1 cellular context compared by ENCODE assay signal in the genomic region with DNA sequence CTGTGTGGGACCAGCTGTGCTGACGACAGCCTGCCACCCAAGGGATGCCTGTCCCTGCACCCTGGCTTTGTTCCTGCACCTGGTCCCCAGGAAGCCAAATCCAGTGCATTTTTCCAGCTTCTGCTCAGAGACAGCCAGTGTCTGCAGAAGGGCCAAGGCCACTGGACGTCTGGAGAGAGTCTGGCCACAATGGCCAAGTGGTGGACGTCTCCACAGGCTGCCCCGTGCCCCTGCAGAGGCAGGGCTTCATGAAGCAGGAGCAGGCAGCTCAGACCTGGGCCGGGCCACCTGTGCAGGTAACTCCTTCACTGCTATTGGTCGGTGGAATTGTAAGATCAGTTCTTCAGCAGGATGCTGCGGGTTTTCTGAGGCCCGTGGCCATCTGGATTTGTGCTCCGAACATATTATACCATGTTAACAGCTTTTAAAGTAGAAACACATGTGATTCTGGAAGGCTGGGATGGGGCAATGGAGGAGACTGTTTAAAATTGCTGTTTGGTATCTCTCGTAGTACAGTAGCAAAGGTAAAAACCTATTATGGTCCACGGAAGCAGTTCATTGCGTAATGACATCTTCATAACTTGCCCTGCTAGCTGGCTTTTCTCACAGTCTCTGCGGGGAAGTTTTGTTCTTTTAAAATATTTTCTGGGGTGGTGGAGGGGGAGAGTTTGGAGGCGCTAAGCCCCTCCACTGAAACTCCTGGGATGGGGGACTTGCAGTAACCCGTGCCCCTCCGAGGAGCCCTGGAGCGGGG.
TF ChIP-seq lines count a peak whose summit lies in the region.

No MANE protein-coding gene starts in this region.

TF ChIP-seq in HepG2, 621 proteins besides CTCF, POLR2A, EP300 and RAD21 (continued from another document and continues in another):
- TF ChIP-seq ZFP41 (CRISPR knock-in tag; IDR thresholded peaks at IDR 0.05; ENCODE audit: borderline replicate concordance), result 0 out of 2 replicates have a peak, but pooled peaks have one; percentile 35
- peak; percentile 26; the same call in 1 of the 2 replicates for TF ChIP-seq FOXO1 (CRISPR knock-in tag; IDR thresholded peaks at IDR 0.05)
- no peak for TF ChIP-seq GTF3A (CRISPR knock-in tag; conservative IDR thresholded peaks at IDR 0.05)
- no peak for TF ChIP-seq JARID2 (CRISPR knock-in tag; IDR thresholded peaks at IDR 0.05; ENCODE audit: insufficient replicate concordance)
- TF ChIP-seq HOXA3 (CRISPR knock-in tag; IDR thresholded peaks at IDR 0.05), result peak; percentile 34
- TF ChIP-seq ZNF768 (CRISPR knock-in tag; IDR thresholded peaks at IDR 0.05), result peak; percentile 88
- TF ChIP-seq, protein P1, sequence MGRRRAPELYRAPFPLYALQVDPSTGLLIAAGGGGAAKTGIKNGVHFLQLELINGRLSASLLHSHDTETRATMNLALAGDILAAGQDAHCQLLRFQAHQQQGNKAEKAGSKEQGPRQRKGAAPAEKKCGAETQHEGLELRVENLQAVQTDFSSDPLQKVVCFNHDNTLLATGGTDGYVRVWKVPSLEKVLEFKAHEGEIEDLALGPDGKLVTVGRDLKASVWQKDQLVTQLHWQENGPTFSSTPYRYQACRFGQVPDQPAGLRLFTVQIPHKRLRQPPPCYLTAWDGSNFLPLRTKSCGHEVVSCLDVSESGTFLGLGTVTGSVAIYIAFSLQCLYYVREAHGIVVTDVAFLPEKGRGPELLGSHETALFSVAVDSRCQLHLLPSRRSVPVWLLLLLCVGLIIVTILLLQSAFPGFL (CRISPR knock-in tag; IDR thresholded peaks at IDR 0.05), result 0 out of 2 replicates have a peak, but pooled peaks have one; percentile 58
- TF ChIP-seq, protein P2, sequence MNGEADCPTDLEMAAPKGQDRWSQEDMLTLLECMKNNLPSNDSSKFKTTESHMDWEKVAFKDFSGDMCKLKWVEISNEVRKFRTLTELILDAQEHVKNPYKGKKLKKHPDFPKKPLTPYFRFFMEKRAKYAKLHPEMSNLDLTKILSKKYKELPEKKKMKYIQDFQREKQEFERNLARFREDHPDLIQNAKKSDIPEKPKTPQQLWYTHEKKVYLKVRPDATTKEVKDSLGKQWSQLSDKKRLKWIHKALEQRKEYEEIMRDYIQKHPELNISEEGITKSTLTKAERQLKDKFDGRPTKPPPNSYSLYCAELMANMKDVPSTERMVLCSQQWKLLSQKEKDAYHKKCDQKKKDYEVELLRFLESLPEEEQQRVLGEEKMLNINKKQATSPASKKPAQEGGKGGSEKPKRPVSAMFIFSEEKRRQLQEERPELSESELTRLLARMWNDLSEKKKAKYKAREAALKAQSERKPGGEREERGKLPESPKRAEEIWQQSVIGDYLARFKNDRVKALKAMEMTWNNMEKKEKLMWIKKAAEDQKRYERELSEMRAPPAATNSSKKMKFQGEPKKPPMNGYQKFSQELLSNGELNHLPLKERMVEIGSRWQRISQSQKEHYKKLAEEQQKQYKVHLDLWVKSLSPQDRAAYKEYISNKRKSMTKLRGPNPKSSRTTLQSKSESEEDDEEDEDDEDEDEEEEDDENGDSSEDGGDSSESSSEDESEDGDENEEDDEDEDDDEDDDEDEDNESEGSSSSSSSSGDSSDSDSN (CRISPR knock-in tag; IDR thresholded peaks at IDR 0.05), result peak; percentile 16; the same call in 1 of the 2 replicates
- TF ChIP-seq SMARCC2 (IDR thresholded peaks at IDR 0.05), result no peak
- TF ChIP-seq RFX5 (IDR thresholded peaks at IDR 0.05; ENCODE audit: low read depth, low read length), result no peak
- peak; percentile 4; the same call in 1 of the 2 replicates for TF ChIP-seq ZNF776 (CRISPR knock-in tag; IDR thresholded peaks at IDR 0.05)
- TF ChIP-seq, protein P3, sequence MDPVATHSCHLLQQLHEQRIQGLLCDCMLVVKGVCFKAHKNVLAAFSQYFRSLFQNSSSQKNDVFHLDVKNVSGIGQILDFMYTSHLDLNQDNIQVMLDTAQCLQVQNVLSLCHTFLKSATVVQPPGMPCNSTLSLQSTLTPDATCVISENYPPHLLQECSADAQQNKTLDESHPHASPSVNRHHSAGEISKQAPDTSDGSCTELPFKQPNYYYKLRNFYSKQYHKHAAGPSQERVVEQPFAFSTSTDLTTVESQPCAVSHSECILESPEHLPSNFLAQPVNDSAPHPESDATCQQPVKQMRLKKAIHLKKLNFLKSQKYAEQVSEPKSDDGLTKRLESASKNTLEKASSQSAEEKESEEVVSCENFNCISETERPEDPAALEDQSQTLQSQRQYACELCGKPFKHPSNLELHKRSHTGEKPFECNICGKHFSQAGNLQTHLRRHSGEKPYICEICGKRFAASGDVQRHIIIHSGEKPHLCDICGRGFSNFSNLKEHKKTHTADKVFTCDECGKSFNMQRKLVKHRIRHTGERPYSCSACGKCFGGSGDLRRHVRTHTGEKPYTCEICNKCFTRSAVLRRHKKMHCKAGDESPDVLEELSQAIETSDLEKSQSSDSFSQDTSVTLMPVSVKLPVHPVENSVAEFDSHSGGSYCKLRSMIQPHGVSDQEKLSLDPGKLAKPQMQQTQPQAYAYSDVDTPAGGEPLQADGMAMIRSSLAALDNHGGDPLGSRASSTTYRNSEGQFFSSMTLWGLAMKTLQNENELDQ (CRISPR knock-in tag; IDR thresholded peaks at IDR 0.05; ENCODE audit: borderline replicate concordance), result peak; percentile 26; the same call in 1 of the 2 replicates
- 0 out of 2 replicates have a peak, but pooled peaks have one; percentile 45 for TF ChIP-seq ZNF20 (CRISPR knock-in tag; IDR thresholded peaks at IDR 0.05)
- TF ChIP-seq ETV5 (CRISPR knock-in tag; IDR thresholded peaks at IDR 0.05; ENCODE audit: borderline replicate concordance), result peak; percentile 4; the same call in 1 of the 2 replicates
- TF ChIP-seq ZNF558 (CRISPR knock-in tag; IDR thresholded peaks at IDR 0.05; ENCODE audit: borderline replicate concordance), result 0 out of 2 replicates have a peak, but pooled peaks have one; percentile 27
- TF ChIP-seq MED8 (CRISPR knock-in tag; IDR thresholded peaks at IDR 0.05; ENCODE audit: insufficient replicate concordance), result no peak
- TF ChIP-seq, protein P4, sequence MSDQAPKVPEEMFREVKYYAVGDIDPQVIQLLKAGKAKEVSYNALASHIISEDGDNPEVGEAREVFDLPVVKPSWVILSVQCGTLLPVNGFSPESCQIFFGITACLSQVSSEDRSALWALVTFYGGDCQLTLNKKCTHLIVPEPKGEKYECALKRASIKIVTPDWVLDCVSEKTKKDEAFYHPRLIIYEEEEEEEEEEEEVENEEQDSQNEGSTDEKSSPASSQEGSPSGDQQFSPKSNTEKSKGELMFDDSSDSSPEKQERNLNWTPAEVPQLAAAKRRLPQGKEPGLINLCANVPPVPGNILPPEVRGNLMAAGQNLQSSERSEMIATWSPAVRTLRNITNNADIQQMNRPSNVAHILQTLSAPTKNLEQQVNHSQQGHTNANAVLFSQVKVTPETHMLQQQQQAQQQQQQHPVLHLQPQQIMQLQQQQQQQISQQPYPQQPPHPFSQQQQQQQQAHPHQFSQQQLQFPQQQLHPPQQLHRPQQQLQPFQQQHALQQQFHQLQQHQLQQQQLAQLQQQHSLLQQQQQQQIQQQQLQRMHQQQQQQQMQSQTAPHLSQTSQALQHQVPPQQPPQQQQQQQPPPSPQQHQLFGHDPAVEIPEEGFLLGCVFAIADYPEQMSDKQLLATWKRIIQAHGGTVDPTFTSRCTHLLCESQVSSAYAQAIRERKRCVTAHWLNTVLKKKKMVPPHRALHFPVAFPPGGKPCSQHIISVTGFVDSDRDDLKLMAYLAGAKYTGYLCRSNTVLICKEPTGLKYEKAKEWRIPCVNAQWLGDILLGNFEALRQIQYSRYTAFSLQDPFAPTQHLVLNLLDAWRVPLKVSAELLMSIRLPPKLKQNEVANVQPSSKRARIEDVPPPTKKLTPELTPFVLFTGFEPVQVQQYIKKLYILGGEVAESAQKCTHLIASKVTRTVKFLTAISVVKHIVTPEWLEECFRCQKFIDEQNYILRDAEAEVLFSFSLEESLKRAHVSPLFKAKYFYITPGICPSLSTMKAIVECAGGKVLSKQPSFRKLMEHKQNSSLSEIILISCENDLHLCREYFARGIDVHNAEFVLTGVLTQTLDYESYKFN (CRISPR knock-in tag; conservative IDR thresholded peaks at IDR 0.05), result peak; percentile 39
- no peak; the same call in 1 of the 2 replicates for TF ChIP-seq ZBTB38 (CRISPR knock-in tag; IDR thresholded peaks at IDR 0.05)
- peak; percentile 40; the same call in 1 of the 2 replicates for TF ChIP-seq ZNF232 (CRISPR knock-in tag; IDR thresholded peaks at IDR 0.05; ENCODE audit: borderline replicate concordance)
- TF ChIP-seq ZSCAN30 (CRISPR knock-in tag; IDR thresholded peaks at IDR 0.05), result no peak
- no peak for TF ChIP-seq MBD4 (IDR thresholded peaks at IDR 0.05; ENCODE audit: borderline replicate concordance, low read length)
- TF ChIP-seq, protein P5, sequence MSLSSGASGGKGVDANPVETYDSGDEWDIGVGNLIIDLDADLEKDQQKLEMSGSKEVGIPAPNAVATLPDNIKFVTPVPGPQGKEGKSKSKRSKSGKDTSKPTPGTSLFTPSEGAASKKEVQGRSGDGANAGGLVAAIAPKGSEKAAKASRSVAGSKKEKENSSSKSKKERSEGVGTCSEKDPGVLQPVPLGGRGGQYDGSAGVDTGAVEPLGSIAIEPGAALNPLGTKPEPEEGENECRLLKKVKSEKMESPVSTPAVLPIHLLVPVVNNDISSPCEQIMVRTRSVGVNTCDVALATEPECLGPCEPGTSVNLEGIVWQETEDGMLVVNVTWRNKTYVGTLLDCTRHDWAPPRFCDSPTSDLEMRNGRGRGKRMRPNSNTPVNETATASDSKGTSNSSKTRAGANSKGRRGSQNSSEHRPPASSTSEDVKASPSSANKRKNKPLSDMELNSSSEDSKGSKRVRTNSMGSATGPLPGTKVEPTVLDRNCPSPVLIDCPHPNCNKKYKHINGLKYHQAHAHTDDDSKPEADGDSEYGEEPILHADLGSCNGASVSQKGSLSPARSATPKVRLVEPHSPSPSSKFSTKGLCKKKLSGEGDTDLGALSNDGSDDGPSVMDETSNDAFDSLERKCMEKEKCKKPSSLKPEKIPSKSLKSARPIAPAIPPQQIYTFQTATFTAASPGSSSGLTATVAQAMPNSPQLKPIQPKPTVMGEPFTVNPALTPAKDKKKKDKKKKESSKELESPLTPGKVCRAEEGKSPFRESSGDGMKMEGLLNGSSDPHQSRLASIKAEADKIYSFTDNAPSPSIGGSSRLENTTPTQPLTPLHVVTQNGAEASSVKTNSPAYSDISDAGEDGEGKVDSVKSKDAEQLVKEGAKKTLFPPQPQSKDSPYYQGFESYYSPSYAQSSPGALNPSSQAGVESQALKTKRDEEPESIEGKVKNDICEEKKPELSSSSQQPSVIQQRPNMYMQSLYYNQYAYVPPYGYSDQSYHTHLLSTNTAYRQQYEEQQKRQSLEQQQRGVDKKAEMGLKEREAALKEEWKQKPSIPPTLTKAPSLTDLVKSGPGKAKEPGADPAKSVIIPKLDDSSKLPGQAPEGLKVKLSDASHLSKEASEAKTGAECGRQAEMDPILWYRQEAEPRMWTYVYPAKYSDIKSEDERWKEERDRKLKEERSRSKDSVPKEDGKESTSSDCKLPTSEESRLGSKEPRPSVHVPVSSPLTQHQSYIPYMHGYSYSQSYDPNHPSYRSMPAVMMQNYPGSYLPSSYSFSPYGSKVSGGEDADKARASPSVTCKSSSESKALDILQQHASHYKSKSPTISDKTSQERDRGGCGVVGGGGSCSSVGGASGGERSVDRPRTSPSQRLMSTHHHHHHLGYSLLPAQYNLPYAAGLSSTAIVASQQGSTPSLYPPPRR (CRISPR knock-in tag; IDR thresholded peaks at IDR 0.05; ENCODE audit: borderline replicate concordance), result 0 out of 2 replicates have a peak, but pooled peaks have one; percentile 35
- peak; percentile 96 for TF ChIP-seq CEBPG (CRISPR knock-in tag; IDR thresholded peaks at IDR 0.05)
- no peak for TF ChIP-seq ZFX (CRISPR knock-in tag; IDR thresholded peaks at IDR 0.05; ENCODE audit: low read depth)
- TF ChIP-seq, protein P6, sequence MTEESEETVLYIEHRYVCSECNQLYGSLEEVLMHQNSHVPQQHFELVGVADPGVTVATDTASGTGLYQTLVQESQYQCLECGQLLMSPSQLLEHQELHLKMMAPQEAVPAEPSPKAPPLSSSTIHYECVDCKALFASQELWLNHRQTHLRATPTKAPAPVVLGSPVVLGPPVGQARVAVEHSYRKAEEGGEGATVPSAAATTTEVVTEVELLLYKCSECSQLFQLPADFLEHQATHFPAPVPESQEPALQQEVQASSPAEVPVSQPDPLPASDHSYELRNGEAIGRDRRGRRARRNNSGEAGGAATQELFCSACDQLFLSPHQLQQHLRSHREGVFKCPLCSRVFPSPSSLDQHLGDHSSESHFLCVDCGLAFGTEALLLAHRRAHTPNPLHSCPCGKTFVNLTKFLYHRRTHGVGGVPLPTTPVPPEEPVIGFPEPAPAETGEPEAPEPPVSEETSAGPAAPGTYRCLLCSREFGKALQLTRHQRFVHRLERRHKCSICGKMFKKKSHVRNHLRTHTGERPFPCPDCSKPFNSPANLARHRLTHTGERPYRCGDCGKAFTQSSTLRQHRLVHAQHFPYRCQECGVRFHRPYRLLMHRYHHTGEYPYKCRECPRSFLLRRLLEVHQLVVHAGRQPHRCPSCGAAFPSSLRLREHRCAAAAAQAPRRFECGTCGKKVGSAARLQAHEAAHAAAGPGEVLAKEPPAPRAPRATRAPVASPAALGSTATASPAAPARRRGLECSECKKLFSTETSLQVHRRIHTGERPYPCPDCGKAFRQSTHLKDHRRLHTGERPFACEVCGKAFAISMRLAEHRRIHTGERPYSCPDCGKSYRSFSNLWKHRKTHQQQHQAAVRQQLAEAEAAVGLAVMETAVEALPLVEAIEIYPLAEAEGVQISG (CRISPR knock-in tag; IDR thresholded peaks at IDR 0.05), result peak; percentile 54
- TF ChIP-seq ZNF883 (CRISPR knock-in tag; IDR thresholded peaks at IDR 0.05; ENCODE audit: not compliant biosample characterization), result peak; percentile 53
- peak; percentile 34; the same call in 1 of the 2 replicates for TF ChIP-seq HOXD1 (CRISPR knock-in tag; IDR thresholded peaks at IDR 0.05)
- peak; percentile 32; the same call in 1 of the 2 replicates for TF ChIP-seq ARNTL (CRISPR knock-in tag; IDR thresholded peaks at IDR 0.05)
- peak; percentile 28; the same call in 1 of the 2 replicates for TF ChIP-seq ISL2 (CRISPR knock-in tag; IDR thresholded peaks at IDR 0.05)
- TF ChIP-seq PRPF4 (IDR thresholded peaks at IDR 0.05; ENCODE audit: low read depth, low read length, poor library complexity, severe bottlenecking), result peak; percentile 21
- TF ChIP-seq ATRX (CRISPR knock-in tag; IDR thresholded peaks at IDR 0.05; ENCODE audit: borderline replicate concordance), result no peak
- TF ChIP-seq NFYC (CRISPR knock-in tag; IDR thresholded peaks at IDR 0.05), result no peak
- TF ChIP-seq ZNF451 (CRISPR knock-in tag; IDR thresholded peaks at IDR 0.05), result no peak; the same call in 1 of the 2 replicates
- TF ChIP-seq BRD4 (CRISPR knock-in tag; IDR thresholded peaks at IDR 0.05), result peak; percentile 76; the same call in 1 of the 2 replicates
- TF ChIP-seq NFIC (IDR thresholded peaks at IDR 0.05; ENCODE audit: low read length), result no peak
- peak; percentile 53; the same call in 1 of the 2 replicates for TF ChIP-seq FOXC1 (CRISPR knock-in tag; IDR thresholded peaks at IDR 0.05; ENCODE audit: borderline replicate concordance)
- TF ChIP-seq REPIN1 (CRISPR knock-in tag; IDR thresholded peaks at IDR 0.05; ENCODE audit: borderline replicate concordance, low read depth), result no peak
- 0 out of 2 replicates have a peak, but pooled peaks have one; percentile 20 for TF ChIP-seq BCL6 (CRISPR knock-in tag; IDR thresholded peaks at IDR 0.05)
- TF ChIP-seq HDAC2 (CRISPR knock-in tag; IDR thresholded peaks at IDR 0.05), result 0 out of 2 replicates have a peak, but pooled peaks have one; percentile 11
- TF ChIP-seq HNF4A (CRISPR knock-in tag; IDR thresholded peaks at IDR 0.05), result peak; percentile 52
- TF ChIP-seq ZNF747 (CRISPR knock-in tag; IDR thresholded peaks at IDR 0.05; ENCODE audit: borderline replicate concordance), result no peak
- TF ChIP-seq ZEB1 (IDR thresholded peaks at IDR 0.05; ENCODE audit: insufficient replicate concordance, low read depth), result peak; percentile 22
